Comparison of ENCODE assay signal across 18 cellular contexts in genomic region chr2:147873859-147874483, GRCh38. TPM values are rescaled to one million over a fixed set of nuclear protein-coding genes. Genes with fewer than 3 reads are reported as not detected.
DNase-seq lines count a peak whose midpoint lies in the region; ATAC-seq, FAIRE-seq and TF ChIP-seq lines count a peak whose summit lies in the region.
"Had no signal": no experiment of that assay in that cellular context is flagged by ENCODE, and none has a peak within 500 bp of the region (broad histone marks: within the 10 kb centered on the region; RNA-seq: fewer than 3 reads in every experiment).

No MANE protein-coding gene starts in this region.

- no peaks in the 10 kb centered on the region for H3F3A ChIP-seq in GM23338 (replicated peaks; ENCODE audit: low read depth)

- H3K36me3 Mint-ChIP-seq in GM23338 (ENCODE audit: low read depth), result no peaks in the 10 kb centered on the region

- H3K4me2 ChIP-seq in K562 (ENCODE audit: insufficient read depth, low read length) (no peak overlapping the region), GM23338 (no peak overlapping the region)

- H3K36me3 ChIP-seq in K562 (ENCODE audit: control insufficient read depth, insufficient read depth, low read length) (no peaks in the 10 kb centered on the region), mucosa of descending colon (ENCODE audit: low read depth) (no peaks in the 10 kb centered on the region), GM23338 (ENCODE audit: insufficient read depth) (no peaks in the 10 kb centered on the region)
- H3K36me3 ChIP-seq: HAP-1 had no signal

- peaks cover 1% of the 10 kb centered on the region for H3K27me3 Mint-ChIP-seq in GM23338 (ENCODE audit: insufficient read depth, low read depth, poor library complexity)

- no peak overlapping the region for H3K27ac Mint-ChIP-seq in GM23338
- H3K27ac Mint-ChIP-seq: CD4-positive, alpha-beta memory T cell had no signal

- DNase-seq in K562 (ENCODE audit: extremely low read depth in 1 of 4, low spot score in 3 of 4) (no peak), foreskin melanocyte (peak; percentile 24), mucosa of descending colon (no peak), GM23338 (ENCODE audit: low spot score) (no peak)
- no peak for DNase-seq in stimulated activated CD4-positive, alpha-beta T cell treated with anti-CD3 and anti-CD28 coated beads, Interleukin-4, amount 100 ng/mL, for 24 hours
- DNase-seq: C1 segment of cervical spinal cord; Calu3; CD4-positive, alpha-beta memory T cell; COR-L47; DMS53; DMS79 treated with DMSO at 0.1 percent for 48 hours; GF-D8; GM23248 had no signal

- no peaks in the 10 kb centered on the region for H3K9me3 Mint-ChIP-seq in GM23338

- FAIRE-seq in K562 (lab: Jason Lieb, UNC), result no peak
- FAIRE-seq: GM12891, GM18507, H54 had no signal

- intact Hi-C loops in K562 (cut with micrococcal nuclease), result no loop called here
- intact Hi-C loops in mucosa of descending colon (cut with DNase I, micrococcal nuclease), result no loop called here

- H3K27ac ChIP-seq in K562 (ENCODE audit: extremely low read depth, low read depth, low read length) (no peak overlapping the region), GM23338 (ENCODE audit: low read depth) (no peak overlapping the region)
- H3K27ac ChIP-seq: GM23248 had no signal

- POLR2A ChIA-PET in K562 (lab: Yijun Ruan, JAX), result no interaction called here

- H3K9me2 ChIP-seq in GM23338 (ENCODE audit: insufficient read depth), result no peaks in the 10 kb centered on the region

- H3K9me1 ChIP-seq in K562 (ENCODE audit: control insufficient read depth, insufficient read depth, low read length), result no peaks in the 10 kb centered on the region

- 0% methylated on average over 1 of the region's 1 CpG for WGBS in K562 (ENCODE audit: insufficient coverage, low coverage, missing lambda C conversion rate)

- H3K4me3 Mint-ChIP-seq in GM23338, result no peak overlapping the region

- no peak for TF ChIP-seq RAD21 in K562 (CRISPR knock-in tag; conservative IDR thresholded peaks at IDR 0.05 in 1 of 2, IDR thresholded peaks at IDR 0.05 in 1 of 2)

- H2AFZ ChIP-seq in K562 (ENCODE audit: low read depth, low read length) (no peak overlapping the region), GM23338 (no peak overlapping the region)
- H2AFZ ChIP-seq: GM23248 had no signal

- BruUV-seq in K562 (replicated peaks; lab: Mats Ljungman, UMichigan), result no TSS peak

- TF ChIP-seq POLR2A in K562 (conservative IDR thresholded peaks at IDR 0.05), result no peak

- no peaks in the 10 kb centered on the region for H4K20me1 ChIP-seq in K562 (replicated peaks; ENCODE audit: control insufficient read depth, insufficient read depth, low read length)
- H4K20me1 ChIP-seq in GM23338 (replicated peaks; ENCODE audit: insufficient read depth), result 0 out of 2 replicates have a peak, but pooled peaks cover 5% of the 10 kb centered on the region

- TF ChIP-seq EP300 in K562 (IDR thresholded peaks at IDR 0.05; ENCODE audit: low read length), result no peak

- H3K4me1 Mint-ChIP-seq in GM23338, result peaks cover 58% of the 10 kb centered on the region

- H3K4me1 ChIP-seq in K562 (replicated peaks in 1 of 2; ENCODE audit: control insufficient read depth in 2 of 2, insufficient read depth in 2 of 2, low read length in 2 of 2) (no peaks in the 10 kb centered on the region), mucosa of descending colon (ENCODE audit: low read depth) (no peaks in the 10 kb centered on the region), GM23338 (ENCODE audit: insufficient read depth) (peaks cover 53% of the 10 kb centered on the region)
- H3K4me1 ChIP-seq: HAP-1 had no signal

- H3K79me2 ChIP-seq in K562 (ENCODE audit: control insufficient read depth, insufficient read depth, low read length) (no peaks in the 10 kb centered on the region), GM23338 (replicated peaks; ENCODE audit: insufficient read depth) (peaks cover 97% of the 10 kb centered on the region)

- no peak for TF ChIP-seq CTCF in K562 (IDR thresholded peaks at IDR 0.05 in 2 of 3, conservative IDR thresholded peaks at IDR 0.05 in 1 of 3; ENCODE audit: insufficient read depth in 2 of 3, low read depth in 1 of 3, low read length in 3 of 3)
- TF ChIP-seq CTCF in mucosa of descending colon (IDR thresholded peaks at IDR 0.05), result no peak
- TF ChIP-seq CTCF in GM23338 (conservative IDR thresholded peaks at IDR 0.05; ENCODE audit: low read depth in 2 of 2), result no peak

- in situ Hi-C loops in K562 (cut with MboI), result no loop called here

- no peak for ATAC-seq in K562
- ATAC-seq in mucosa of descending colon, result peak; percentile 64
- no peak for ATAC-seq in GM23338
- ATAC-seq in HG03521 (IDR thresholded peaks at IDR 0.05; ENCODE audit: unreplicated experiment), result no peak

- H3K4me3 ChIP-seq in K562 (no peak overlapping the region), mucosa of descending colon (no peak overlapping the region), GM23338 (no peak overlapping the region)
- H3K4me3 ChIP-seq: GM23248, HAP-1 had no signal

- no peak overlapping the region for H3K9ac ChIP-seq in K562 (ENCODE audit: insufficient read depth in 1 of 2, low read depth in 2 of 2, low read length in 2 of 2)
- H3K9ac ChIP-seq: GM23248 had no signal

- CTCF ChIA-PET in K562 (lab: Yijun Ruan, JAX; ENCODE audit: low intra/inter-chr PET ratio), result no interaction called here

- no peaks in the 10 kb centered on the region for H3K9me3 ChIP-seq in K562 (replicated peaks; ENCODE audit: control insufficient read depth, insufficient read depth, low read depth, low read length)
- H3K9me3 ChIP-seq in mucosa of descending colon, result no peaks in the 10 kb centered on the region
- H3K9me3 ChIP-seq: HAP-1 had no signal

- H3K27me3 ChIP-seq in K562 (ENCODE audit: control insufficient read depth in 2 of 2, insufficient read depth in 2 of 2, low read length in 2 of 2), result no peaks in the 10 kb centered on the region
- no peaks in the 10 kb centered on the region for H3K27me3 ChIP-seq in GM23338 (ENCODE audit: insufficient read depth)

TF ChIP-seq in K562, 482 proteins besides CTCF, POLR2A, EP300 and RAD21 (continues in another document):
- TF ChIP-seq MIER1 (IDR thresholded peaks at IDR 0.05; ENCODE audit: low read depth), result no peak
- no peak for TF ChIP-seq KAT8 (IDR thresholded peaks at IDR 0.05; ENCODE audit: low read depth)
- TF ChIP-seq XRCC4 (IDR thresholded peaks at IDR 0.05; ENCODE audit: extremely low read depth, insufficient read depth, insufficient read length), result no peak
- no peak for TF ChIP-seq KHSRP (IDR thresholded peaks at IDR 0.05)

TF ChIP-seq in GM23338, 12 proteins besides CTCF, POLR2A, EP300 and RAD21 (continues in another document):
- no peak for TF ChIP-seq EZH2phosphoT487 (IDR thresholded peaks at IDR 0.05; ENCODE audit: unreplicated experiment)
- no peak for TF ChIP-seq ZNF114 (CRISPR knock-in tag; IDR thresholded peaks at IDR 0.05)
- TF ChIP-seq NANOG (IDR thresholded peaks at IDR 0.05; ENCODE audit: borderline replicate concordance), result no peak
- no peak for TF ChIP-seq POLR2AphosphoS5 (IDR thresholded peaks at IDR 0.05; ENCODE audit: low read depth)
- no peak for TF ChIP-seq CREB1 (CRISPR knock-in tag; IDR thresholded peaks at IDR 0.05; ENCODE audit: low read depth)
- no peak for TF ChIP-seq REST (IDR thresholded peaks at IDR 0.05; ENCODE audit: unreplicated experiment)
- no peak for TF ChIP-seq ZNF331 (CRISPR knock-in tag; IDR thresholded peaks at IDR 0.05; ENCODE audit: low read depth)

RNA-seq across cellular contexts. Expression of gene ACVR2A, which starts 29.1 kb away (rescaled TPM):
- 2.5 and 7.3 TPM in 2 replicates for total RNA-seq in K562 (2011; cell fraction: chromatin; rRNA removed; ENCODE audit: low replicate concordance)
- total RNA-seq in K562 (2011; cell fraction: nucleolus; rRNA removed), result 0.67 and 1.6 TPM in 2 replicates
- total RNA-seq in K562 (2011; cell fraction: nucleoplasm; rRNA removed), result 2.3 and 4.0 TPM in 2 replicates
- total RNA-seq in K562 (2014; rRNA removed) (1.2 and 2.0 TPM in 2 replicates), K562 (2014; rRNA removed; fragmentation: Illumina TruSeq; extraction: Trizol) (3.0 and 3.1 TPM in 2 replicates), K562 (2015; rRNA removed; fragmentation: Illumina TruSeq; extraction: Trizol) (2.8 and 3.9 TPM in 2 replicates), K562 (2021) (2.4 and 2.7 TPM in 2 replicates), mucosa of descending colon (10 to 100 TPM; 19.7 to 33.0 (median 29.0) TPM)
- polyA plus RNA-seq in K562 (2011; rRNA removed) (0.84 and 1.2 TPM in 2 replicates), K562 (2014; fragmentation: Illumina TruSeq; extraction: Trizol) (1.1 and 1.8 TPM in 2 replicates), K562 (2014; fragmentation: Nextera tagmentation; extraction: Ambion mirVana) (1 to 10 TPM; 3.4 to 3.9 TPM), K562 (2014; rRNA removed) (0.82 and 1.3 TPM in 2 replicates), GM23338 (2016; fragmentation: Nextera tagmentation; extraction: Ambion mirVana) (9.5 and 11.8 TPM in 2 replicates)
- 0.22 and 0.50 TPM in 2 replicates for polyA plus RNA-seq in K562 (2011; cell fraction: cytosol; rRNA removed)
- 1.4 and 1.8 TPM in 2 replicates for polyA plus RNA-seq in K562 (2011; cell fraction: nucleus; rRNA removed)
- 1.4 and 4.8 TPM in 2 replicates for polyA plus RNA-seq in K562 (2012)
- 4.3 and 4.6 TPM in 2 replicates for polyA minus RNA-seq in K562 (2011; rRNA and poly(A)+ RNA removed)
- 1.5 and 4.3 TPM in 2 replicates for polyA minus RNA-seq in K562 (2011; cell fraction: cytosol; rRNA and poly(A)+ RNA removed)
- polyA minus RNA-seq in K562 (2011; cell fraction: nucleus; rRNA and poly(A)+ RNA removed), result 1.8 and 3.2 TPM in 2 replicates
- total RNA-seq in GM23338 (2014; rRNA removed; shearing (Covaris generic)), result 15.3 and 15.6 TPM in 2 replicates
